8 cellular contexts compared by ENCODE assay signal in genomic region chrX:41087219-41087618, GRCh38.
DNase-seq lines count a peak whose midpoint lies in the region; ATAC-seq, FAIRE-seq and TF ChIP-seq lines count a peak whose summit lies in the region.

No MANE protein-coding gene starts in this region.

- H3K4me1 ChIP-seq in HUES6 (ENCODE audit: control insufficient read depth, insufficient read depth, low read length) (peaks cover 13% of the 10 kb centered on the region), mucosa of stomach (ENCODE audit: control insufficient read depth, insufficient read depth, low read length) (peaks cover 15% of the 10 kb centered on the region)

- H3K27me3 ChIP-seq in HUES6 (ENCODE audit: control insufficient read depth, insufficient read depth, low read length) (no peaks in the 10 kb centered on the region), brain microvascular endothelial cell (replicated peaks) (no peaks in the 10 kb centered on the region), mucosa of stomach (ENCODE audit: control insufficient read depth, insufficient read depth, low read length) (no peaks in the 10 kb centered on the region)

- CTCF ChIA-PET in AG04449 (lab: Yijun Ruan, JAX), result no interaction called here

- POLR2A ChIA-PET in AG04449 (lab: Yijun Ruan, JAX), result no interaction called here

- DNase-seq in AG04449 (ENCODE audit: low read depth, low spot score) (no peak), brain microvascular endothelial cell (no peak), NCI-H1436 treated with DMSO at 0.1 percent for 48 hours (lab: John Stamatoyannopoulos, UW) (no peak), urothelium cell line (ENCODE audit: low spot score) (no peak), SKM-1 (lab: John Stamatoyannopoulos, UW; ENCODE audit: unreplicated experiment) (no peak)

- no peaks in the 10 kb centered on the region for H3K9me3 ChIP-seq in HUES6 (ENCODE audit: control insufficient read depth, insufficient read depth, low read depth, low read length)
- H3K9me3 ChIP-seq in mucosa of stomach (ENCODE audit: control insufficient read depth, low read length), result no peaks in the 10 kb centered on the region

- H3K27ac ChIP-seq in HUES6 (ENCODE audit: low read depth, low read length) (0 out of 2 replicates have a peak overlapping the region, but pooled peaks have one; percentile 99), brain microvascular endothelial cell (peak overlapping the region; percentile 8)

- H3K9ac ChIP-seq in HUES6 (ENCODE audit: low read length), result peak overlapping the region; percentile 99
- peak overlapping the region; percentile 96 for H3K9ac ChIP-seq in mucosa of stomach (ENCODE audit: low read length)

- no peak for FAIRE-seq in urothelium cell line (lab: Jason Lieb, UNC)

- H3K36me3 ChIP-seq in HUES6 (ENCODE audit: control insufficient read depth, insufficient read depth, low read length) (peaks cover 30% of the 10 kb centered on the region), brain microvascular endothelial cell (replicated peaks) (no peaks in the 10 kb centered on the region), mucosa of stomach (ENCODE audit: control insufficient read depth, insufficient read depth, low read length) (no peaks in the 10 kb centered on the region)

- TF ChIP-seq CTCF in AG04449 (IDR thresholded peaks at IDR 0.05; ENCODE audit: insufficient read depth, low read length, missing control alignments) (no peak), brain microvascular endothelial cell (IDR thresholded peaks at IDR 0.05; ENCODE audit: low read depth, low read length, missing control alignments) (no peak)

- no peak for ATAC-seq in HG03520 (IDR thresholded peaks at IDR 0.05; ENCODE audit: unreplicated experiment)

- H3K4me3 ChIP-seq in AG04449 (ENCODE audit: low read depth, low read length), result peak overlapping the region; percentile 77
- H3K4me3 ChIP-seq in HUES6 (ENCODE audit: low read depth, low read length), result peak overlapping the region; percentile 95
- H3K4me3 ChIP-seq in brain microvascular endothelial cell (ENCODE audit: low read depth, low read length), result peak overlapping the region; percentile 93
- H3K4me3 ChIP-seq in mucosa of stomach (ENCODE audit: low read length), result no peak overlapping the region

- in situ Hi-C loops in brain microvascular endothelial cell (cut with HindIII; ENCODE audit: low pct_ligation_motif_present, low sequenced_read_pairs), result no loop called here
